ENCODE assay signal across 1 cellular context in genomic region chr22:16600644-16601436, GRCh38.
TF ChIP-seq lines count a peak whose summit lies in the region.

No MANE protein-coding gene starts in this region.

TF ChIP-seq in K562, 482 proteins besides CTCF, POLR2A, EP300 and RAD21 (continued from another document and continues in another):
- TF ChIP-seq ATF7 (IDR thresholded peaks at IDR 0.05): peak; percentile 95; the same call in 1 of the 2 replicates
- peak; percentile 84 for TF ChIP-seq ZNF133 (CRISPR knock-in tag; IDR thresholded peaks at IDR 0.05)
- peak; percentile 93 for TF ChIP-seq CLOCK (CRISPR knock-in tag; IDR thresholded peaks at IDR 0.05; ENCODE audit: borderline replicate concordance)
- TF ChIP-seq CHD4 (IDR thresholded peaks at IDR 0.05; ENCODE audit: insufficient read depth, insufficient replicate concordance, low read depth, low read length, poor library complexity, severe bottlenecking): peak; percentile 6
- peak; percentile 97 for TF ChIP-seq XRCC5 (IDR thresholded peaks at IDR 0.05; ENCODE audit: low read depth, low read length)
- TF ChIP-seq SIN3B (IDR thresholded peaks at IDR 0.05; ENCODE audit: low read depth): peak; percentile 73; the same call in 1 of the 2 replicates
- peak; percentile 80 for TF ChIP-seq ZNF449 (CRISPR knock-in tag; IDR thresholded peaks at IDR 0.05)
- TF ChIP-seq ZNF764 (CRISPR knock-in tag; IDR thresholded peaks at IDR 0.05; ENCODE audit: low read depth): peak; percentile 70; the same call in 1 of the 2 replicates
- TF ChIP-seq REST (CRISPR knock-in tag; IDR thresholded peaks at IDR 0.05; ENCODE audit: low read depth): peak; percentile 84; the same call in 1 of the 2 replicates
- 0 out of 2 replicates have a peak, but pooled peaks have one; percentile 51 for TF ChIP-seq SMARCA5 (IDR thresholded peaks at IDR 0.05)
- peak; percentile 91; the same call in 1 of the 2 replicates for TF ChIP-seq NFRKB (IDR thresholded peaks at IDR 0.05; ENCODE audit: low read depth)
- peak; percentile 96 for TF ChIP-seq JUN (IDR thresholded peaks at IDR 0.05; ENCODE audit: borderline replicate concordance, low read depth, low read length)
- TF ChIP-seq JUN (CRISPR knock-in tag; IDR thresholded peaks at IDR 0.05; ENCODE audit: borderline replicate concordance): peak; percentile 94
- peak; percentile 91 for TF ChIP-seq ZNF766 (CRISPR knock-in tag; conservative IDR thresholded peaks at IDR 0.05)
- TF ChIP-seq MNT (conservative IDR thresholded peaks at IDR 0.05): peak; percentile 8 to 78
- peak; percentile 83 for TF ChIP-seq PRPF4 (IDR thresholded peaks at IDR 0.05; ENCODE audit: insufficient read depth, low read depth, low read length, poor library complexity, severe bottlenecking)
- peak; percentile 93 for TF ChIP-seq POLR2G (IDR thresholded peaks at IDR 0.05; ENCODE audit: low read depth, low read length)
- 0 out of 2 replicates have a peak, but pooled peaks have one; percentile 54 for TF ChIP-seq ZFPM2 (CRISPR knock-in tag; IDR thresholded peaks at IDR 0.05)
- 0 out of 2 replicates have a peak, but pooled peaks have one; percentile 51 for TF ChIP-seq ZFP91 (CRISPR knock-in tag; IDR thresholded peaks at IDR 0.05)
- peak; percentile 71 for TF ChIP-seq ZNF324 (CRISPR knock-in tag; IDR thresholded peaks at IDR 0.05)
- peak; percentile 85; the same call in 1 of the 2 replicates for TF ChIP-seq CBX5 (IDR thresholded peaks at IDR 0.05; ENCODE audit: borderline replicate concordance, low read depth)
- peak; percentile 79 for TF ChIP-seq NCOR1 (IDR thresholded peaks at IDR 0.05)
- peak; percentile 91 for TF ChIP-seq HNRNPL (IDR thresholded peaks at IDR 0.05; ENCODE audit: low read depth, low read length)
- TF ChIP-seq STAG1 (CRISPR knock-in tag; IDR thresholded peaks at IDR 0.05; ENCODE audit: borderline replicate concordance): peak; percentile 67
- peak; percentile 93 for TF ChIP-seq CBX1 (IDR thresholded peaks at IDR 0.05; ENCODE audit: low read depth)
- TF ChIP-seq ARID2 (IDR thresholded peaks at IDR 0.05): peak; percentile 58; the same call in 1 of the 2 replicates
- TF ChIP-seq FOXJ2 (tag; IDR thresholded peaks at IDR 0.05): peak; percentile 33; the same call in 1 of the 2 replicates
- TF ChIP-seq KDM5B (IDR thresholded peaks at IDR 0.05; ENCODE audit: insufficient replicate concordance, low read depth, low read length): peak; percentile 89
- TF ChIP-seq ZSCAN29 (IDR thresholded peaks at IDR 0.05): peak; percentile 82
- TF ChIP-seq ATF4 (CRISPR knock-in tag; IDR thresholded peaks at IDR 0.05): peak; percentile 77
- 0 out of 2 replicates have a peak, but pooled peaks have one; percentile 79 for TF ChIP-seq ZNF395 (CRISPR knock-in tag; IDR thresholded peaks at IDR 0.05)
- TF ChIP-seq ZBTB49 (CRISPR knock-in tag; IDR thresholded peaks at IDR 0.05; ENCODE audit: borderline replicate concordance): 0 out of 2 replicates have a peak, but pooled peaks have one; percentile 52
- TF ChIP-seq ZNF311 (CRISPR knock-in tag; IDR thresholded peaks at IDR 0.05): peak; percentile 71; the same call in 1 of the 2 replicates
- peak in 2 of 3 experiments; percentile 86 to 89 for TF ChIP-seq YY1 (IDR thresholded peaks at IDR 0.05; ENCODE audit: borderline replicate concordance in 1 of 3, control insufficient read depth in 1 of 3, extremely low read depth in 1 of 3, insufficient read depth in 3 of 3, insufficient read length in 1 of 3, insufficient replicate concordance in 2 of 3, low read depth in 1 of 3, low read length in 2 of 3)
- 0 out of 2 replicates have a peak, but pooled peaks have one; percentile 32 for TF ChIP-seq HDGF (IDR thresholded peaks at IDR 0.05)
- peak; percentile 72 for TF ChIP-seq ZNF445 (CRISPR knock-in tag; IDR thresholded peaks at IDR 0.05; ENCODE audit: low read depth)
- TF ChIP-seq ZNF3 (CRISPR knock-in tag; IDR thresholded peaks at IDR 0.05): peak; percentile 71; the same call in 1 of the 2 replicates
- peak; percentile 91 for TF ChIP-seq MTA3 (IDR thresholded peaks at IDR 0.05; ENCODE audit: borderline replicate concordance)
- TF ChIP-seq ZEB2 (IDR thresholded peaks at IDR 0.05): 0 out of 2 replicates have a peak, but pooled peaks have one; percentile 47
- peak; percentile 60; the same call in 1 of the 2 replicates for TF ChIP-seq MED1 (CRISPR knock-in tag; IDR thresholded peaks at IDR 0.05; ENCODE audit: borderline replicate concordance)
- TF ChIP-seq TEAD1 (CRISPR knock-in tag; IDR thresholded peaks at IDR 0.05): peak; percentile 36 to 92; a peak in 3 of 4 replicates
- peak; percentile 79 for TF ChIP-seq ZBTB34 (CRISPR knock-in tag; IDR thresholded peaks at IDR 0.05)
- peak; percentile 51 for TF ChIP-seq ZFP36 (IDR thresholded peaks at IDR 0.05; ENCODE audit: low read depth, low read length, partially characterized antibody)
- TF ChIP-seq ZNF12 (CRISPR knock-in tag; IDR thresholded peaks at IDR 0.05): peak; percentile 85
- TF ChIP-seq MBD2 (IDR thresholded peaks at IDR 0.05; ENCODE audit: borderline replicate concordance, low read depth): peak; percentile 29; the same call in 1 of the 2 replicates
- TF ChIP-seq TARDBP (IDR thresholded peaks at IDR 0.05): peak; percentile 82
- peak; percentile 71 for TF ChIP-seq ZNF239 (CRISPR knock-in tag; IDR thresholded peaks at IDR 0.05)
